In the genomic region with DNA sequence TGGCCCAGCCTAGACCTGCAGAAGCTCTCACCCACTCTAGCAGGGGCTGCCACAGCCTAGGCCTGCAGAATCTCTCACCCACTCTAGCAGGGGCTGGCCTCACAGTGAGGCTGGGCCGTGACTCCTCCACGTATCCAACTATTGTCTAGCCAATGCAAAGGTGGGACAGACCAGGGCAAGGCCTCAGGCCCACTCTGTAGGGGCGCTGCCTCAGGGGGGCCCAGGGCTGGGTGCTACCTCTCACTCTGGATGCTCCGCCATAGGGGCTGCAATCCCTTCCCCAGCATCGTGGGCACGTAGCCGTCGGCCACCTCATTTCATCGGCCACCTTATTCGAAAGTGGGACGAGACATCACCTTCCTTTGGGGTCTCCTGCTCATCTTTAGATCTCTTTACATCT, we compare ENCODE assay signal across 18 cellular contexts. TPM values are rescaled to one million over a fixed set of nuclear protein-coding genes. Genes with fewer than 3 reads are reported as not detected.
A peak's percentile ranks its signal among the peaks of the same experiment; 100 is the strongest.
DNase-seq lines count a peak whose midpoint lies in the region; ATAC-seq and TF ChIP-seq lines count a peak whose summit lies in the region.
"Had no signal": no experiment of that assay in that cellular context is flagged by ENCODE, and none has a peak within 500 bp of the region (broad histone marks: within the 10 kb centered on the region; RNA-seq: fewer than 3 reads in every experiment).

No MANE protein-coding gene starts in this region.

- H3K27ac Mint-ChIP-seq in neural progenitor cell, result peak overlapping the region; percentile 81
- H3K27ac Mint-ChIP-seq: IgD-negative memory B cell had no signal

- H3K36me3 ChIP-seq in neural progenitor cell, result no peaks in the 10 kb centered on the region
- H3K36me3 ChIP-seq in stomach smooth muscle (ENCODE audit: control insufficient read depth in 2 of 2, insufficient read depth in 2 of 2, low read length in 2 of 2), result no peaks in the 10 kb centered on the region
- H3K36me3 ChIP-seq in stomach, result peaks cover 0 to 18% (median 11%) of the 10 kb centered on the region in 4 donors

- H3K36me3 Mint-ChIP-seq in neural progenitor cell, result no peaks in the 10 kb centered on the region

- H3K9me3 Mint-ChIP-seq in neural progenitor cell, result no peaks in the 10 kb centered on the region
- H3K9me3 Mint-ChIP-seq: IgD-negative memory B cell had no signal

- intact Hi-C loops in left cardiac atrium (cut with DNase I), result no loop called here
- intact Hi-C loops in stomach (cut with DNase I; ENCODE audit: low total_unique reads), result no loop called here

- H2AFZ ChIP-seq in neural progenitor cell (replicated peaks), result no peak overlapping the region

- H3K27me3 ChIP-seq in neural progenitor cell (no peaks in the 10 kb centered on the region), stomach smooth muscle (ENCODE audit: control insufficient read depth in 1 of 2, insufficient read depth in 2 of 2, low read length in 2 of 2) (peaks cover 0 to 6% of the 10 kb centered on the region in 2 donors), stomach (no peaks in the 10 kb centered on the region)

- WGBS in stomach, 5 donors, result 93 to 100% (median 97%) methylated on average over 10 to 11 of the region's 11 CpGs

- H3K9ac ChIP-seq in neural progenitor cell, result no peak overlapping the region
- no peak overlapping the region for H3K9ac ChIP-seq in stomach smooth muscle (ENCODE audit: low read length in 2 of 2)

- peaks cover 4% of the 10 kb centered on the region for H3K4me1 ChIP-seq in neural progenitor cell
- peaks cover 10% of the 10 kb centered on the region for H3K4me1 ChIP-seq in stomach smooth muscle (ENCODE audit: control insufficient read depth, insufficient read depth, low read length)
- peaks cover 9 to 33% (median 19%) of the 10 kb centered on the region in 4 donors for H3K4me1 ChIP-seq in stomach

- no peaks in the 10 kb centered on the region for H3K9me3 ChIP-seq in neural progenitor cell (ENCODE audit: low read depth)
- H3K9me3 ChIP-seq in stomach smooth muscle (ENCODE audit: control insufficient read depth in 2 of 2, low read length in 2 of 2), result no peaks in the 10 kb centered on the region
- H3K9me3 ChIP-seq in stomach, result no peaks in the 10 kb centered on the region

- peak overlapping the region; percentile 48 for H3K4me3 Mint-ChIP-seq in neural progenitor cell
- H3K4me3 Mint-ChIP-seq: IgD-negative memory B cell had no signal

- peaks cover 15% of the 10 kb centered on the region for H3K27me3 Mint-ChIP-seq in neural progenitor cell (ENCODE audit: insufficient read depth, low read depth)

- no peak for TF ChIP-seq EP300 in stomach (IDR thresholded peaks at IDR 0.05)

- TF ChIP-seq CTCF in neural progenitor cell (IDR thresholded peaks at IDR 0.05), result no peak
- no peak for TF ChIP-seq CTCF in stomach (IDR thresholded peaks at IDR 0.05)

- H3K4me1 Mint-ChIP-seq in neural progenitor cell, result peaks cover 50% of the 10 kb centered on the region
- H3K4me1 Mint-ChIP-seq: IgD-negative memory B cell had no signal

- TF ChIP-seq POLR2A in stomach (IDR thresholded peaks at IDR 0.05), result no peak

- no peak for ATAC-seq in left cardiac atrium
- ATAC-seq in GM19328 (IDR thresholded peaks at IDR 0.05; ENCODE audit: unreplicated experiment), result no peak
- ATAC-seq: Panc1 had no signal

- H3K4me2 ChIP-seq in neural progenitor cell, result no peak overlapping the region

- H3F3A ChIP-seq in neural progenitor cell (ENCODE audit: low read depth), result no peaks in the 10 kb centered on the region

- H3K4me3 ChIP-seq in neural progenitor cell (no peak overlapping the region), stomach smooth muscle (ENCODE audit: low read length in 2 of 2) (no peak overlapping the region), stomach (no peak overlapping the region)

- no peaks in the 10 kb centered on the region for H4K20me1 ChIP-seq in neural progenitor cell (ENCODE audit: low read depth)

- DNase-seq in activated naive CD4-positive, alpha-beta T cell treated with anti-CD3 and anti-CD28 coated beads, Interleukin-2, amount 50 U/mL, for 16 hours, result peak; percentile 2
- no peak for DNase-seq in activated naive CD4-positive, alpha-beta T cell treated with Interleukin-2 at 50 U/mL for 16 hours
- DNase-seq in left cardiac atrium (peak; percentile 9), neural progenitor cell (ENCODE audit: low spot score) (no peak), DMS53 (lab: John Stamatoyannopoulos, UW) (no peak), stomach (no peak)
- DNase-seq: C1 segment of cervical spinal cord, COR-L47, DMS153, HCEC 1CT, NCI-H1417, NCI-H2029, NCI-H2171 treated with DMSO at 0.1 percent for 48 hours had no signal

- H3K27ac ChIP-seq in neural progenitor cell (no peak overlapping the region), stomach smooth muscle (ENCODE audit: low read length) (peak overlapping the region; percentile 37), stomach (no peak overlapping the region)
- H3K27ac ChIP-seq: 22Rv1 had no signal

- no peaks in the 10 kb centered on the region for H3K79me2 ChIP-seq in neural progenitor cell (ENCODE audit: low read depth)

RNA-seq across cellular contexts. Expression of a gene that starts 51.7 kb away (rescaled TPM):
- total RNA-seq in left cardiac atrium (10 to 100 TPM in 1 of 2 donors, 1 to 10 TPM in 1; 5.9 to 10.9 TPM), neural progenitor cell (ENCODE audit: low replicate concordance) (7.5 TPM in 2 replicates), stomach (10 to 100 TPM in 3 of 5 donors, 1 to 10 TPM in 2; 4.9 to 38.5 (median 16.0) TPM)
- polyA plus RNA-seq in stomach, result 10 to 100 TPM in 2 of 3 donors, 1 to 10 TPM in 1; 5.1 to 20.0 (median 18.9) TPM

Comparison
In these comparisons a context has a peak if more than half of its experiments do, and no peak if none do; other contexts are left out.
1. DNase-seq: peak in activated naive CD4-positive, alpha-beta T cell treated with anti-CD3 and anti-CD28 coated beads, Interleukin-2, amount 50 U/mL, for 16 hours (single experiment) and left cardiac atrium (single experiment); none in activated naive CD4-positive, alpha-beta T cell treated with Interleukin-2 at 50 U/mL for 16 hours (single experiment), neural progenitor cell (single experiment), DMS53 (single experiment) and stomach (single experiment).